Comparison of ENCODE assay signal across 8 cellular contexts in genomic region chr10:95467162-95467599, GRCh38.
DNase-seq lines count a peak whose midpoint lies in the region; ATAC-seq and TF ChIP-seq lines count a peak whose summit lies in the region.
"Had no signal": no experiment of that assay in that cellular context is flagged by ENCODE, and none has a peak within 500 bp of the region (broad histone marks: within the 10 kb centered on the region; RNA-seq: fewer than 3 reads in every experiment).

No MANE protein-coding gene starts in this region.

- in situ Hi-C loops in astrocyte of the spinal cord (cut with HindIII; ENCODE audit: low sequenced_read_pairs): no loop called here

- no peaks in the 10 kb centered on the region for H3K36me3 ChIP-seq in stomach
- no peaks in the 10 kb centered on the region for H3K36me3 ChIP-seq in effector memory CD4-positive, alpha-beta T cell (ENCODE audit: control insufficient read depth, insufficient read depth, low read length)

- no peak for TF ChIP-seq EP300 in stomach (IDR thresholded peaks at IDR 0.05)

- peak; percentile 24 for TF ChIP-seq CTCF in astrocyte of the spinal cord (IDR thresholded peaks at IDR 0.05; ENCODE audit: low read depth, low read length)
- TF ChIP-seq CTCF in stomach (IDR thresholded peaks at IDR 0.05): peak in 2 of 7 experiments; percentile 16 to 23

- 15 to 24% (median 21%) methylated on average over 5 of the region's 5 CpGs for WGBS in stomach, 5 donors

- H3K27ac ChIP-seq in stomach: peak overlapping the region; percentile 78 to 95 (median 87)
- no peak overlapping the region for H3K27ac ChIP-seq in effector memory CD4-positive, alpha-beta T cell (ENCODE audit: insufficient read depth, low read length, poor library complexity, severe bottlenecking)

- H3K27me3 ChIP-seq in stomach: no peaks in the 10 kb centered on the region
- H3K27me3 ChIP-seq in effector memory CD4-positive, alpha-beta T cell (replicated peaks; ENCODE audit: control insufficient read depth, insufficient read depth, low read length, poor library complexity, severe bottlenecking): no peaks in the 10 kb centered on the region

- peaks cover 31 to 89% (median 69%) of the 10 kb centered on the region in 4 donors for H3K4me1 ChIP-seq in stomach
- no peaks in the 10 kb centered on the region for H3K4me1 ChIP-seq in effector memory CD4-positive, alpha-beta T cell (ENCODE audit: control insufficient read depth, insufficient read depth, low read length, poor library complexity, severe bottlenecking)

- H3K9me3 ChIP-seq in stomach: no peaks in the 10 kb centered on the region
- no peaks in the 10 kb centered on the region for H3K9me3 ChIP-seq in effector memory CD4-positive, alpha-beta T cell (ENCODE audit: control insufficient read depth, low read length)

- intact Hi-C loops in stomach (cut with DNase I; ENCODE audit: low total_unique reads): no loop called here

- TF ChIP-seq POLR2A in stomach (IDR thresholded peaks at IDR 0.05): no peak

- H3K4me3 ChIP-seq in astrocyte of the spinal cord (ENCODE audit: low read depth, low read length) (no peak overlapping the region), stomach (no peak overlapping the region)
- H3K4me3 ChIP-seq in effector memory CD4-positive, alpha-beta T cell (ENCODE audit: insufficient read depth, low read depth, low read length, poor library complexity, severe bottlenecking): no peak overlapping the region

- ATAC-seq in HG03025 (IDR thresholded peaks at IDR 0.05; ENCODE audit: low FRiP score, unreplicated experiment): no peak

- DNase-seq in M059J (ENCODE audit: low read depth): peak; percentile 29
- peak; percentile 63 for DNase-seq in astrocyte of the spinal cord (ENCODE audit: low read depth, low spot score)
- peak; percentile 67 for DNase-seq in iris pigment epithelial cell (ENCODE audit: low read depth)
- DNase-seq in stomach: peak; percentile 63
- no peak for DNase-seq in effector memory CD4-positive, alpha-beta T cell
- no peak for DNase-seq in activated CD4-positive, CD25-positive, alpha-beta regulatory T cell (lab: John Stamatoyannopoulos, UW)
- DNase-seq: activated CD8-positive, alpha-beta memory T cell treated with anti-CD3 and anti-CD28 coated beads for 24 hours had no signal

Comparison
In these comparisons a context has a peak if more than half of its experiments do, and no peak if none do; other contexts are left out.
1. DNase-seq: peak in M059J (single experiment), astrocyte of the spinal cord (single experiment), iris pigment epithelial cell (single experiment) and stomach (single experiment); none in effector memory CD4-positive, alpha-beta T cell (0 of 3) and activated CD4-positive, CD25-positive, alpha-beta regulatory T cell (0 of 4).